8 cellular contexts compared by ENCODE assay signal in genomic region chr14:24430682-24431568, GRCh38. TPM values are rescaled to one million over a fixed set of nuclear protein-coding genes. Genes with fewer than 3 reads are reported as not detected.
DNase-seq lines count a peak whose midpoint lies in the region; ATAC-seq and TF ChIP-seq lines count a peak whose summit lies in the region.

No MANE protein-coding gene starts in this region.

- H3K4me3 ChIP-seq in BE2C (ENCODE audit: low read depth, low read length) (peak overlapping the region; percentile 68), iPS-11a (ENCODE audit: low read depth, low read length) (peak overlapping the region; percentile 75)

- no peaks in the 10 kb centered on the region for H3K27me3 ChIP-seq in BE2C

- no peak for TF ChIP-seq CTCF in BE2C (IDR thresholded peaks at IDR 0.05; ENCODE audit: low read depth, low read length)

- peaks cover 6% of the 10 kb centered on the region for H3K4me1 ChIP-seq in BE2C

- ATAC-seq in GM21423 (IDR thresholded peaks at IDR 0.05; ENCODE audit: unreplicated experiment) = peak; percentile 38

- H3K9me3 ChIP-seq in BE2C = no peaks in the 10 kb centered on the region

- 9 to 16% (median 11%) methylated on average over 17 to 19 of the region's 19 CpGs for WGBS in adipose tissue, 3 donors

- peak overlapping the region; percentile 98 for H3K27ac ChIP-seq in adipose tissue (ENCODE audit: low read depth, low read length)

- 0 out of 2 replicates have a peak, but pooled peaks cover under 1% of the 10 kb centered on the region for H3K36me3 ChIP-seq in BE2C

- no peak for DNase-seq in BE2C
- peak; percentile 47 for DNase-seq in RKO (ENCODE audit: low spot score)
- DNase-seq in stimulated activated CD4-positive, alpha-beta T cell treated with anti-CD3 and anti-CD28 coated beads, Interleukin-15, amount 100 ng/mL, for 48 hours (ENCODE audit: low read depth in 2 of 2) = peak; percentile 56 to 62
- no peak for DNase-seq in KG1 (lab: John Stamatoyannopoulos, UW)
- no peak for DNase-seq in GDM1 (lab: John Stamatoyannopoulos, UW)

RNA-seq across cellular contexts. Expression of gene KHNYN, which starts 1.2 kb away (rescaled TPM):
- polyA plus RNA-seq in BE2C (2012; ENCODE audit: insufficient read depth, insufficient read length, low read depth) = 26.1 TPM
- 10 to 100 TPM; 17.9 to 29.2 (median 24.5) TPM for polyA plus RNA-seq in adipose tissue

RNA-seq across cellular contexts. Expression of gene CBLN3, which starts 1.5 kb away (rescaled TPM):
- 0.62 TPM for polyA plus RNA-seq in BE2C (2012; ENCODE audit: insufficient read depth, insufficient read length, low read depth)
- 1 to 10 TPM in 2 of 3 donors, under 1 TPM in 1; 0.89 to 4.3 (median 3.0) TPM for polyA plus RNA-seq in adipose tissue

RNA-seq across cellular contexts. Expression of gene SDR39U1, which starts 11.7 kb away (rescaled TPM):
- 157 TPM for polyA plus RNA-seq in BE2C (2012; ENCODE audit: insufficient read depth, insufficient read length, low read depth)
- polyA plus RNA-seq in adipose tissue = 10 to 100 TPM; 41.0 to 59.4 (median 48.7) TPM

RNA-seq across cellular contexts. Expression of gene NYNRIN, which starts 32.1 kb away (rescaled TPM):
- 11.9 TPM for polyA plus RNA-seq in BE2C (2012; ENCODE audit: insufficient read depth, insufficient read length, low read depth)
- 1 to 10 TPM; 2.7 to 7.6 (median 3.8) TPM for polyA plus RNA-seq in adipose tissue

Comparison
In these comparisons a context has a peak if more than half of its experiments do, and no peak if none do; other contexts are left out.
1. DNase-seq: peak in RKO (single experiment) and stimulated activated CD4-positive, alpha-beta T cell treated with anti-CD3 and anti-CD28 coated beads, Interleukin-15, amount 100 ng/mL, for 48 hours (2 of 2); none in BE2C (single experiment), KG1 (single experiment) and GDM1 (single experiment).